Comparison of ENCODE assay signal across 1 cellular context in the genomic region with DNA sequence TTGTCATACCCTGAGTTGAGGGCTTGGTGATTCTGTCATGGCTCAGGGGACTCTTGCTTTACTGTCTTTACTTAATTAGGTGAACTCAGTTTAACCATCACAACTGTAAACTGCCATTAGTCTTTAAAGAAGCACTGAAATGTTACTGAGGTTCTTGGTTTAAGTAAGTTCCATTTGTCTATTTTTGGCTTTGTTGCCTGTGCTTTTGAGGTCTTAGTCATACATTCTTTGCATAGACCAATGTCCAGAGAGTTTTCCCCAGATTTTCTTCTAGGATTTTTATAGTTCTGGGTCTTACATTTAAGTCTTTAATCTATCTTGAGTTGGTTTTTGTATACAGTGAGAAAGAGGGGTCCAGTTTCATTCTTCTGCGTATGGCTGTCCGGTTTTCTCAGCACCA.
TF ChIP-seq lines count a peak whose summit lies in the region.

No MANE protein-coding gene starts in this region.

TF ChIP-seq in HCT116, 20 proteins besides CTCF, POLR2A, EP300 and RAD21:
- TF ChIP-seq EZH2 (IDR thresholded peaks at IDR 0.05), result no peak
- TF ChIP-seq, protein P1, sequence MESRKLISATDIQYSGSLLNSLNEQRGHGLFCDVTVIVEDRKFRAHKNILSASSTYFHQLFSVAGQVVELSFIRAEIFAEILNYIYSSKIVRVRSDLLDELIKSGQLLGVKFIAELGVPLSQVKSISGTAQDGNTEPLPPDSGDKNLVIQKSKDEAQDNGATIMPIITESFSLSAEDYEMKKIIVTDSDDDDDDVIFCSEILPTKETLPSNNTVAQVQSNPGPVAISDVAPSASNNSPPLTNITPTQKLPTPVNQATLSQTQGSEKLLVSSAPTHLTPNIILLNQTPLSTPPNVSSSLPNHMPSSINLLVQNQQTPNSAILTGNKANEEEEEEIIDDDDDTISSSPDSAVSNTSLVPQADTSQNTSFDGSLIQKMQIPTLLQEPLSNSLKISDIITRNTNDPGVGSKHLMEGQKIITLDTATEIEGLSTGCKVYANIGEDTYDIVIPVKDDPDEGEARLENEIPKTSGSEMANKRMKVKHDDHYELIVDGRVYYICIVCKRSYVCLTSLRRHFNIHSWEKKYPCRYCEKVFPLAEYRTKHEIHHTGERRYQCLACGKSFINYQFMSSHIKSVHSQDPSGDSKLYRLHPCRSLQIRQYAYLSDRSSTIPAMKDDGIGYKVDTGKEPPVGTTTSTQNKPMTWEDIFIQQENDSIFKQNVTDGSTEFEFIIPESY (IDR thresholded peaks at IDR 0.05; ENCODE audit: extremely low read depth, insufficient replicate concordance, low read length), result no peak
- TF ChIP-seq FOSL1 (IDR thresholded peaks at IDR 0.05; ENCODE audit: low read depth), result no peak
- no peak for TF ChIP-seq YY1 (IDR thresholded peaks at IDR 0.05; ENCODE audit: extremely low read depth, insufficient replicate concordance, low read depth, low read length)
- no peak for TF ChIP-seq SIN3A (IDR thresholded peaks at IDR 0.05; ENCODE audit: low read depth)
- TF ChIP-seq, protein P2, sequence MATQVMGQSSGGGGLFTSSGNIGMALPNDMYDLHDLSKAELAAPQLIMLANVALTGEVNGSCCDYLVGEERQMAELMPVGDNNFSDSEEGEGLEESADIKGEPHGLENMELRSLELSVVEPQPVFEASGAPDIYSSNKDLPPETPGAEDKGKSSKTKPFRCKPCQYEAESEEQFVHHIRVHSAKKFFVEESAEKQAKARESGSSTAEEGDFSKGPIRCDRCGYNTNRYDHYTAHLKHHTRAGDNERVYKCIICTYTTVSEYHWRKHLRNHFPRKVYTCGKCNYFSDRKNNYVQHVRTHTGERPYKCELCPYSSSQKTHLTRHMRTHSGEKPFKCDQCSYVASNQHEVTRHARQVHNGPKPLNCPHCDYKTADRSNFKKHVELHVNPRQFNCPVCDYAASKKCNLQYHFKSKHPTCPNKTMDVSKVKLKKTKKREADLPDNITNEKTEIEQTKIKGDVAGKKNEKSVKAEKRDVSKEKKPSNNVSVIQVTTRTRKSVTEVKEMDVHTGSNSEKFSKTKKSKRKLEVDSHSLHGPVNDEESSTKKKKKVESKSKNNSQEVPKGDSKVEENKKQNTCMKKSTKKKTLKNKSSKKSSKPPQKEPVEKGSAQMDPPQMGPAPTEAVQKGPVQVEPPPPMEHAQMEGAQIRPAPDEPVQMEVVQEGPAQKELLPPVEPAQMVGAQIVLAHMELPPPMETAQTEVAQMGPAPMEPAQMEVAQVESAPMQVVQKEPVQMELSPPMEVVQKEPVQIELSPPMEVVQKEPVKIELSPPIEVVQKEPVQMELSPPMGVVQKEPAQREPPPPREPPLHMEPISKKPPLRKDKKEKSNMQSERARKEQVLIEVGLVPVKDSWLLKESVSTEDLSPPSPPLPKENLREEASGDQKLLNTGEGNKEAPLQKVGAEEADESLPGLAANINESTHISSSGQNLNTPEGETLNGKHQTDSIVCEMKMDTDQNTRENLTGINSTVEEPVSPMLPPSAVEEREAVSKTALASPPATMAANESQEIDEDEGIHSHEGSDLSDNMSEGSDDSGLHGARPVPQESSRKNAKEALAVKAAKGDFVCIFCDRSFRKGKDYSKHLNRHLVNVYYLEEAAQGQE (IDR thresholded peaks at IDR 0.05; ENCODE audit: low read depth), result no peak
- no peak for TF ChIP-seq ATF3 (IDR thresholded peaks at IDR 0.05)
- no peak for TF ChIP-seq SP1 (IDR thresholded peaks at IDR 0.05; ENCODE audit: low read depth)
- TF ChIP-seq JUND (IDR thresholded peaks at IDR 0.05), result no peak
- TF ChIP-seq POLR2AphosphoS5 (IDR thresholded peaks at IDR 0.05; ENCODE audit: low read depth, low read length), result no peak
- TF ChIP-seq ELF1 (IDR thresholded peaks at IDR 0.05; ENCODE audit: borderline replicate concordance, low read depth), result no peak
